Comparison of ENCODE assay signal across 9 cellular contexts in genomic region chr20:50691585-50692552, GRCh38. TPM values are rescaled to one million over a fixed set of nuclear protein-coding genes. Genes with fewer than 3 reads are reported as not detected.
DNase-seq lines count a peak whose midpoint lies in the region; ATAC-seq, FAIRE-seq and TF ChIP-seq lines count a peak whose summit lies in the region.
"Had no signal": no experiment of that assay in that cellular context is flagged by ENCODE, and none has a peak within 500 bp of the region (broad histone marks: within the 10 kb centered on the region; RNA-seq: fewer than 3 reads in every experiment).

No MANE protein-coding gene starts in this region.

- peaks cover 38% of the 10 kb centered on the region for H3K4me1 ChIP-seq in GM23338 (ENCODE audit: insufficient read depth)
- no peaks in the 10 kb centered on the region for H3K4me1 ChIP-seq in GM12878 (ENCODE audit: control insufficient read depth, insufficient read depth, low read length)
- H3K4me1 ChIP-seq in iPS-18a (ENCODE audit: control insufficient read depth, low read depth, low read length): peaks cover 23% of the 10 kb centered on the region
- H3K4me1 ChIP-seq in gastrocnemius medialis: peaks cover 12 to 15% of the 10 kb centered on the region in 2 donors

- TF ChIP-seq EP300 in GM12878 (IDR thresholded peaks at IDR 0.05; ENCODE audit: borderline replicate concordance in 1 of 2, control insufficient read depth in 1 of 2, low read depth in 2 of 2, low read length in 2 of 2): no peak

- 0 out of 2 replicates have a peak, but pooled peaks cover 6% of the 10 kb centered on the region for H3F3A ChIP-seq in GM23338 (replicated peaks; ENCODE audit: low read depth)

- TF ChIP-seq POLR2A in GM12878 (IDR thresholded peaks at IDR 0.05; ENCODE audit: low read depth, low read length) (no peak), gastrocnemius medialis (IDR thresholded peaks at IDR 0.05) (no peak)

- in situ Hi-C loops in GM12878 (cut with MboI) (no loop called here), gastrocnemius medialis (cut with MboI; ENCODE audit: low sequenced_read_pairs in 4 of 4) (no loop called here)

- no TSS peak for BruUV-seq in GM12878 (replicated peaks; lab: Mats Ljungman, UMichigan)

- peak overlapping the region; percentile 75 for H3K4me3 ChIP-seq in GM23338
- H3K4me3 ChIP-seq in GM12878: no peak overlapping the region
- H3K4me3 ChIP-seq in iPS-18a (ENCODE audit: low read length): peak overlapping the region; percentile 64
- peak overlapping the region; percentile 51 to 57 (median 52) for H3K4me3 ChIP-seq in gastrocnemius medialis

- H3K79me2 ChIP-seq in GM23338 (replicated peaks; ENCODE audit: insufficient read depth) (no peaks in the 10 kb centered on the region), GM12878 (ENCODE audit: control insufficient read depth, insufficient read depth, low read length) (no peaks in the 10 kb centered on the region)

- H3K27ac ChIP-seq in GM23338 (ENCODE audit: low read depth) (peak overlapping the region; percentile 16; the same call in 1 of the 2 replicates), GM12878 (ENCODE audit: control insufficient read depth, insufficient read depth) (no peak overlapping the region), iPS-18a (ENCODE audit: low read length) (no peak overlapping the region), gastrocnemius medialis (peak overlapping the region; percentile 49 to 78 (median 74))
- H3K27ac ChIP-seq: KMS-11 had no signal

- no peaks in the 10 kb centered on the region for H3K36me3 Mint-ChIP-seq in GM23338 (ENCODE audit: low read depth)

- SMC1A ChIA-PET in GM12878 (lab: Charles Lee; ENCODE audit: uncharacterized antibody, unreplicated experiment): no interaction called here

- RAD21 ChIA-PET in GM12878 (lab: Charles Lee; ENCODE audit: unreplicated experiment): no interaction called here

- no peak for FAIRE-seq in GM12878 (lab: Jason Lieb, UNC)

- H3K36me3 ChIP-seq in GM23338 (ENCODE audit: insufficient read depth): no peaks in the 10 kb centered on the region
- H3K36me3 ChIP-seq in GM12878 (ENCODE audit: control insufficient read depth in 2 of 2, insufficient read depth in 2 of 2, low read length in 1 of 2): no peaks in the 10 kb centered on the region
- no peaks in the 10 kb centered on the region for H3K36me3 ChIP-seq in iPS-18a (ENCODE audit: control insufficient read depth, low read depth, low read length)
- no peaks in the 10 kb centered on the region for H3K36me3 ChIP-seq in gastrocnemius medialis

- H3K4me3 Mint-ChIP-seq in GM23338: peak overlapping the region; percentile 83

- CTCF ChIA-PET in GM12878 (lab: Yijun Ruan, JAX): no interaction called here

- DNase-seq in GM23338 (ENCODE audit: low spot score): peak; percentile 67
- DNase-seq in GM12878 (ENCODE audit: low read depth, low spot score): no peak
- no peak for DNase-seq in gastrocnemius medialis
- DNase-seq in NOMO-1 (lab: John Stamatoyannopoulos, UW; ENCODE audit: unreplicated experiment in 2 of 2): no peak
- DNase-seq in NCI-H774 (lab: John Stamatoyannopoulos, UW): no peak
- no peak for DNase-seq in NCI-H2227 treated with DMSO at 0.1 percent for 48 hours (lab: John Stamatoyannopoulos, UW)
- DNase-seq in SIG-M5 treated with dmso at 0.1 percent for 504 hours (lab: John Stamatoyannopoulos, UW; ENCODE audit: unreplicated experiment): no peak

- WGBS in GM12878 (ENCODE audit: insufficient coverage, insufficient replicate concordance, low lambda C conversion rate, missing lambda C conversion rate): 33% methylated on average over 22 of the region's 22 CpGs

- TF ChIP-seq CTCF in GM23338 (conservative IDR thresholded peaks at IDR 0.05; ENCODE audit: low read depth in 2 of 2) (no peak), GM12878 (IDR thresholded peaks at IDR 0.05 in 2 of 3, conservative IDR thresholded peaks at IDR 0.05 in 1 of 3; ENCODE audit: control insufficient read depth in 2 of 3, extremely low read depth in 1 of 3, insufficient read depth in 1 of 3, low read depth in 3 of 3, low read length in 3 of 3) (no peak), gastrocnemius medialis (IDR thresholded peaks at IDR 0.05 in 4 of 5, conservative IDR thresholded peaks at IDR 0.05 in 1 of 5) (no peak)

- peaks cover 11% of the 10 kb centered on the region for H3K27me3 Mint-ChIP-seq in GM23338 (ENCODE audit: insufficient read depth, low read depth, poor library complexity)

- POLR2A ChIA-PET in GM12878 (lab: Charles Lee): interaction anchor here (0.7 kb wide), 1 partner anchor 33 kb away, joined by 3 read pairs; no protein-coding TSS in a partner anchor

- H3K9ac ChIP-seq in GM12878 (ENCODE audit: control insufficient read depth, insufficient read depth, low read length): no peak overlapping the region
- H3K9ac ChIP-seq in iPS-18a (ENCODE audit: low read length): peak overlapping the region; percentile 25
- H3K9ac ChIP-seq: KMS-11 had no signal

- H3K9me3 ChIP-seq in GM12878 (replicated peaks; ENCODE audit: control insufficient read depth, insufficient read depth, low read length) (no peaks in the 10 kb centered on the region), iPS-18a (ENCODE audit: control insufficient read depth, low read depth, low read length) (no peaks in the 10 kb centered on the region), gastrocnemius medialis (no peaks in the 10 kb centered on the region)

- H4K20me1 ChIP-seq in GM23338 (replicated peaks; ENCODE audit: insufficient read depth) (no peaks in the 10 kb centered on the region), GM12878 (ENCODE audit: control insufficient read depth, insufficient read depth) (no peaks in the 10 kb centered on the region)

- no peak for TF ChIP-seq RAD21 in GM12878 (IDR thresholded peaks at IDR 0.05; ENCODE audit: insufficient read depth, low read depth, low read length)

- H3K27me3 ChIP-seq in GM23338 (ENCODE audit: insufficient read depth) (no peaks in the 10 kb centered on the region), GM12878 (replicated peaks in 1 of 2; ENCODE audit: control insufficient read depth in 2 of 2, insufficient read depth in 2 of 2, low read length in 1 of 2) (peaks cover 3 to 8% of the 10 kb centered on the region in 2 experiments; a peak in 3 of 4 replicates), iPS-18a (ENCODE audit: control insufficient read depth, insufficient read depth, low read length) (peaks cover 15% of the 10 kb centered on the region), gastrocnemius medialis (no peaks in the 10 kb centered on the region)

- peak overlapping the region; percentile 97 for H2AFZ ChIP-seq in GM23338
- no peak overlapping the region for H2AFZ ChIP-seq in GM12878 (ENCODE audit: control insufficient read depth, low read depth, low read length)

- intact Hi-C loops in GM12878 (cut with micrococcal nuclease; ENCODE audit: unreplicated experiment) (no loop called here), gastrocnemius medialis (cut with DNase I; ENCODE audit: low total_unique reads) (no loop called here)

- H3K9me3 Mint-ChIP-seq in GM23338: no peaks in the 10 kb centered on the region

- peak overlapping the region; percentile 50 for H3K27ac Mint-ChIP-seq in GM23338

- peak overlapping the region; percentile 72 for H3K4me2 ChIP-seq in GM23338
- no peak overlapping the region for H3K4me2 ChIP-seq in GM12878 (ENCODE audit: control insufficient read depth, insufficient read depth)
- H3K4me2 ChIP-seq: KMS-11 had no signal

- H3K9me2 ChIP-seq in GM23338 (ENCODE audit: insufficient read depth): no peaks in the 10 kb centered on the region

- peaks cover 51% of the 10 kb centered on the region for H3K4me1 Mint-ChIP-seq in GM23338

- ATAC-seq in GM23338 (peak; percentile 70), GM12878 (no peak), gastrocnemius medialis (peak in 1 of 2 donors; percentile 21)

RNA-seq across cellular contexts. Expression of gene RIPOR3, which starts 0.5 kb away (rescaled TPM):
- total RNA-seq in GM23338 (2014; rRNA removed; shearing (Covaris generic)): 6.0 and 6.3 TPM in 2 replicates
- 3.9 and 4.9 TPM in 2 replicates for polyA plus RNA-seq in GM23338 (2016; fragmentation: Nextera tagmentation; extraction: Ambion mirVana)
- total RNA-seq in GM12878 (2013; cell fraction: nucleolus; rRNA removed): not detected in 2 replicates
- not detected in 2 replicates for total RNA-seq in GM12878 (2014; rRNA removed)
- total RNA-seq in GM12878 (2014; rRNA removed; fragmentation: Illumina TruSeq; extraction: Trizol): not detected in 2 replicates
- 0.05 TPM in 1 of 2 replicates, not detected in the other for total RNA-seq in GM12878 (2021)
- 0.10 TPM for polyA plus RNA-seq in GM12878 (2011; ENCODE audit: low read depth)
- polyA plus RNA-seq in GM12878 (2011; rRNA removed): not detected in 2 replicates
- polyA plus RNA-seq in GM12878 (2011; cell fraction: cytosol; rRNA removed): not detected in 2 replicates
- 0.07 TPM in 1 of 2 replicates, not detected in the other for polyA plus RNA-seq in GM12878 (2011; cell fraction: nucleus; rRNA removed)
- 0.32 and 0.50 TPM in 2 replicates for polyA plus RNA-seq in GM12878 (2012)
- polyA plus RNA-seq in GM12878 (2014; fragmentation: Illumina TruSeq; extraction: Trizol): 0.07 TPM in 1 of 2 replicates, not detected in the other
- polyA plus RNA-seq in GM12878 (2014; fragmentation: Nextera tagmentation; extraction: Ambion mirVana): not detected
- polyA plus RNA-seq in GM12878 (2014; rRNA removed): 0.04 TPM in 1 of 2 replicates, not detected in the other
- polyA plus RNA-seq in GM12878 (2016; fragmentation: Nextera tagmentation; extraction: Ambion mirVana): under 1 TPM; 0.17 to 0.55 TPM
- polyA minus RNA-seq in GM12878 (2011; rRNA and poly(A)+ RNA removed): not detected in 2 replicates
- polyA minus RNA-seq in GM12878 (2011; cell fraction: cytosol; rRNA and poly(A)+ RNA removed): not detected in 2 replicates
- polyA minus RNA-seq in GM12878 (2011; cell fraction: nucleus; rRNA and poly(A)+ RNA removed): not detected in 2 replicates
- total RNA-seq in gastrocnemius medialis: 10 to 100 TPM in 1 of 4 donors, 1 to 10 TPM in 3; 5.3 to 12.5 (median 8.2) TPM

RNA-seq across cellular contexts. Expression of gene PARD6B, which starts 39.5 kb away (rescaled TPM):
- total RNA-seq in GM23338 (2014; rRNA removed; shearing (Covaris generic)): 29.2 and 39.7 TPM in 2 replicates
- polyA plus RNA-seq in GM23338 (2016; fragmentation: Nextera tagmentation; extraction: Ambion mirVana): 20.0 and 23.5 TPM in 2 replicates
- 5.4 and 5.5 TPM in 2 replicates for total RNA-seq in GM12878 (2013; cell fraction: nucleolus; rRNA removed)
- 2.1 and 2.6 TPM in 2 replicates for total RNA-seq in GM12878 (2014; rRNA removed)
- total RNA-seq in GM12878 (2014; rRNA removed; fragmentation: Illumina TruSeq; extraction: Trizol): 3.0 and 3.1 TPM in 2 replicates
- total RNA-seq in GM12878 (2021): 4.3 and 4.7 TPM in 2 replicates
- polyA plus RNA-seq in GM12878 (2011; ENCODE audit: low read depth): 0.54 TPM
- polyA plus RNA-seq in GM12878 (2011; rRNA removed): 1.3 and 2.6 TPM in 2 replicates
- 0.57 and 0.67 TPM in 2 replicates for polyA plus RNA-seq in GM12878 (2011; cell fraction: cytosol; rRNA removed)
- polyA plus RNA-seq in GM12878 (2011; cell fraction: nucleus; rRNA removed): 0.55 and 0.63 TPM in 2 replicates
- 0.60 and 0.88 TPM in 2 replicates for polyA plus RNA-seq in GM12878 (2012)
- polyA plus RNA-seq in GM12878 (2014; fragmentation: Illumina TruSeq; extraction: Trizol): 0.65 and 1.1 TPM in 2 replicates
- polyA plus RNA-seq in GM12878 (2014; fragmentation: Nextera tagmentation; extraction: Ambion mirVana): 1 to 10 TPM in 1 of 2 experiments, under 1 TPM in 1; 0.57 to 1.9 TPM
- polyA plus RNA-seq in GM12878 (2014; rRNA removed): 0.85 and 0.86 TPM in 2 replicates
- polyA plus RNA-seq in GM12878 (2016; fragmentation: Nextera tagmentation; extraction: Ambion mirVana): 1 to 10 TPM; 2.5 to 3.0 TPM
- 1.2 and 1.8 TPM in 2 replicates for polyA minus RNA-seq in GM12878 (2011; rRNA and poly(A)+ RNA removed)
- polyA minus RNA-seq in GM12878 (2011; cell fraction: cytosol; rRNA and poly(A)+ RNA removed): 1.2 and 1.6 TPM in 2 replicates
- 0.73 and 1.1 TPM in 2 replicates for polyA minus RNA-seq in GM12878 (2011; cell fraction: nucleus; rRNA and poly(A)+ RNA removed)
- total RNA-seq in gastrocnemius medialis: 10 to 100 TPM in 1 of 4 donors, 1 to 10 TPM in 2, under 1 TPM in 1; 0.72 to 15.3 (median 2.3) TPM

Comparison
In these comparisons a context has a peak if more than half of its experiments do, and no peak if none do; other contexts are left out.
1. H3K27ac ChIP-seq: peak in GM23338 (single experiment) and gastrocnemius medialis (4 of 4); none in GM12878 (single experiment) and iPS-18a (single experiment).